Comparison of ENCODE assay signal across 21 cellular contexts in the genomic region with DNA sequence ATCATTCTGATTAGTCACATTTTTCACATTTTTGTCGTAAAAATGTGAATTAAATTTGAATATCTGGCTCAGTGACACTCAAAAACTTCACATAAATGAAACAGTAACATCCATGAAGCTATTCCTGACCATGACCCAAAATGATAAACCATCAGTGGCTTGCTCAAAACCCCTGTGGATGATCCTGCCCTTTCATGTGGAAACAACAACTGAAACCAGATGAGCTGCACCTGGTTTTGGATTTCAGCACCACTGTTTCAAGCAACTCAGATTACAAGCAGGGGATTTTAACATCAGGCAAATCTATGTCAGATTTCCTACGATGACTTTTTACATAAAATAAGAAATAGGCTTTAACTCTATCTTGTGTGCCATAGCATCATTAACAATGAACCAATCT.
DNase-seq lines count a peak whose midpoint lies in the region; ATAC-seq and TF ChIP-seq lines count a peak whose summit lies in the region.
"Had no signal": no experiment of that assay in that cellular context is flagged by ENCODE, and none has a peak within 500 bp of the region (broad histone marks: within the 10 kb centered on the region; RNA-seq: fewer than 3 reads in every experiment).

No MANE protein-coding gene starts in this region.

- H3T11ph ChIP-seq in H9 (ENCODE audit: low read length) = no peak overlapping the region

- no peak overlapping the region for H3K4me2 ChIP-seq in H9 (ENCODE audit: insufficient read depth, insufficient read length, low read length)

- no peak overlapping the region for H4K8ac ChIP-seq in H9 (replicated peaks; ENCODE audit: insufficient read length, low read depth, low read length)

- H2BK20ac ChIP-seq in H9 (ENCODE audit: low read depth, low read length, poor library complexity, severe bottlenecking) = no peak overlapping the region

- H3K9me3 Mint-ChIP-seq in H9 = no peaks in the 10 kb centered on the region
- H3K9me3 Mint-ChIP-seq: HFFc6; T-helper 2 cell treated with Interferon-gamma antibody and Interleukin-4, amounts not matched to agents 5 μg/mL and 100 μg/mL, for 36 hours had no signal

- no peaks in the 10 kb centered on the region for H3K9me3 ChIP-seq in gastroesophageal sphincter
- H3K9me3 ChIP-seq in H9 (ENCODE audit: control insufficient read depth, low read depth, low read length) = no peaks in the 10 kb centered on the region
- H3K9me3 ChIP-seq: Peyer's patch had no signal

- H4K20me1 ChIP-seq in H9 (ENCODE audit: control insufficient read depth, insufficient read depth, insufficient read length) = no peaks in the 10 kb centered on the region

- DNase-seq in COLO668 (lab: John Stamatoyannopoulos, UW; ENCODE audit: unreplicated experiment) (peak; percentile 37), H7 (peak; percentile 5), NCI-H2171 treated with DMSO at 0.1 percent for 48 hours (lab: John Stamatoyannopoulos, UW) (peak; percentile 84), astrocyte of the cerebellum (ENCODE audit: low read depth) (peak; percentile 51), H9 (no peak), SHP77 (lab: John Stamatoyannopoulos, UW) (no peak)
- no peak for DNase-seq in activated CD8-positive, alpha-beta memory T cell treated with anti-CD3 and anti-CD28 coated beads, Interleukin-2, amount 50 U/mL, for 4 hours
- DNase-seq: GF-D8, HFFc6, KG1, NCI-H1436, NCI-H2029 treated with DMSO at 0.1 percent for 48 hours, NCI-H2227 treated with DMSO at 0.1 percent for 48 hours, NCI-H510A treated with DMSO at 0.1 percent for 48 hours, Peyer's patch, Right ventricle myocardium superior had no signal

- TF ChIP-seq POLR2A in gastroesophageal sphincter (IDR thresholded peaks at IDR 0.05) = no peak

- H3K36me3 Mint-ChIP-seq in H9 (ENCODE audit: insufficient read depth in 1 of 3, low read depth in 3 of 3) = no peaks in the 10 kb centered on the region

- H2AK5ac ChIP-seq in H9 (ENCODE audit: insufficient read length, low read length) = no peak overlapping the region

- no peak overlapping the region for H3K23ac ChIP-seq in H9 (ENCODE audit: insufficient read length, low read depth, low read length)

- H3K79me2 ChIP-seq in H9 (ENCODE audit: insufficient read depth, low read length) = no peaks in the 10 kb centered on the region

- no peaks in the 10 kb centered on the region for H3K79me1 ChIP-seq in H9 (ENCODE audit: insufficient read depth, low read depth, low read length, poor library complexity, severe bottlenecking)

- peaks cover 11 to 21% of the 10 kb centered on the region in 2 experiments for H3K4me1 Mint-ChIP-seq in H9

- H2BK15ac ChIP-seq in H9 (ENCODE audit: low read depth, low read length) = no peak overlapping the region

- H4K91ac ChIP-seq in H9 (ENCODE audit: insufficient read length, low read depth, low read length) = no peak overlapping the region

- TF ChIP-seq CTCF in astrocyte of the cerebellum (IDR thresholded peaks at IDR 0.05; ENCODE audit: low read depth, low read length, missing control alignments) (no peak), gastroesophageal sphincter (IDR thresholded peaks at IDR 0.05) (no peak), H9 (conservative IDR thresholded peaks at IDR 0.05) (no peak)

- no peak overlapping the region for H3K9ac ChIP-seq in H9 (ENCODE audit: extremely low read depth, insufficient read length, low read length)

- no peak for TF ChIP-seq EP300 in gastroesophageal sphincter (IDR thresholded peaks at IDR 0.05)

- no peak overlapping the region for H2BK120ac ChIP-seq in H9 (ENCODE audit: low read depth, low read length, poor library complexity, severe bottlenecking)

- WGBS in gastroesophageal sphincter (ENCODE audit: low coverage in 1 of 2), 2 donors = 27 to 72% methylated on average over 2 of the region's 2 CpGs
- no CpG with 5 or more reads among the region's 2 CpGs for WGBS in H9 (ENCODE audit: extremely low coverage, insufficient read length, low lambda C conversion rate)

- H3K14ac ChIP-seq in H9 (ENCODE audit: insufficient read depth, low read length) = no peak overlapping the region

- H3K4me3 ChIP-seq in H7 (ENCODE audit: insufficient read depth, low read depth, low read length) (no peak overlapping the region), astrocyte of the cerebellum (ENCODE audit: low read depth, low read length) (no peak overlapping the region), gastroesophageal sphincter (no peak overlapping the region)
- H3K4me3 ChIP-seq: Peyer's patch, SK-N-MC had no signal

- in situ Hi-C loops in astrocyte of the cerebellum (cut with HindIII; ENCODE audit: low sequenced_read_pairs) = no loop called here

- peak overlapping the region in 1 of 3 experiments; percentile 10; a peak in 1 of 7 replicates for H3K27ac Mint-ChIP-seq in H9
- H3K27ac Mint-ChIP-seq: HFFc6; T-helper 2 cell treated with Interferon-gamma antibody and Interleukin-4, amounts not matched to agents 5 μg/mL and 100 μg/mL, for 36 hours had no signal

- H3K56ac ChIP-seq in H9 (ENCODE audit: insufficient read length, low read depth, low read length) = no peak overlapping the region

- no peak overlapping the region for H2BK12ac ChIP-seq in H9 (ENCODE audit: insufficient read length, low read depth, low read length)

- H3K18ac ChIP-seq in H9 (ENCODE audit: insufficient read length, low read depth, low read length) = no peak overlapping the region

- H3K4ac ChIP-seq in H9 (ENCODE audit: low read depth, low read length) = no peak overlapping the region

- H2BK5ac ChIP-seq in H9 (ENCODE audit: insufficient read length, low read length) = no peak overlapping the region

- no peak for ATAC-seq in gastroesophageal sphincter
- ATAC-seq: HepG2 had no signal

- no peaks in the 10 kb centered on the region for H3K23me2 ChIP-seq in H9 (ENCODE audit: insufficient read length, low read depth, low read length, poor library complexity, severe bottlenecking)

- H3K36me3 ChIP-seq in H7 (replicated peaks; ENCODE audit: control insufficient read depth, insufficient read depth, low read length) (no peaks in the 10 kb centered on the region), gastroesophageal sphincter (no peaks in the 10 kb centered on the region)
- H3K36me3 ChIP-seq: Peyer's patch had no signal

- H4K5ac ChIP-seq in H9 (ENCODE audit: insufficient read length, low read depth, low read length) = no peak overlapping the region

- H2AFZ ChIP-seq in H9 (ENCODE audit: low read length) = no peak overlapping the region

- H3K27ac ChIP-seq in gastroesophageal sphincter (no peak overlapping the region), H9 (ENCODE audit: insufficient read length, low read depth, low read length) (no peak overlapping the region)
- H3K27ac ChIP-seq: C4-2B, Peyer's patch, SK-N-MC had no signal

- H3K27me3 Mint-ChIP-seq in H9 (ENCODE audit: low read depth) = no peaks in the 10 kb centered on the region

- H3K27me3 ChIP-seq in H7 (ENCODE audit: control insufficient read depth, insufficient read depth, low read length) (no peaks in the 10 kb centered on the region), gastroesophageal sphincter (no peaks in the 10 kb centered on the region), H9 (ENCODE audit: insufficient read depth, low read length) (no peaks in the 10 kb centered on the region)
- H3K27me3 ChIP-seq: Peyer's patch had no signal

- H3K4me1 ChIP-seq in gastroesophageal sphincter (no peaks in the 10 kb centered on the region), H9 (ENCODE audit: insufficient read depth, low read length) (peaks cover 3% of the 10 kb centered on the region; the same call in 1 of the 2 replicates)
- H3K4me1 ChIP-seq: Peyer's patch had no signal

- no peak overlapping the region for H3K4me3 Mint-ChIP-seq in H9
- H3K4me3 Mint-ChIP-seq: HFFc6; T-helper 2 cell treated with Interferon-gamma antibody and Interleukin-4, amounts not matched to agents 5 μg/mL and 100 μg/mL, for 36 hours had no signal

Comparison
In these comparisons a context has a peak if more than half of its experiments do, and no peak if none do; other contexts are left out.
1. DNase-seq: peak in COLO668 (single experiment), H7 (single experiment), NCI-H2171 treated with DMSO at 0.1 percent for 48 hours (single experiment) and astrocyte of the cerebellum (single experiment); none in activated CD8-positive, alpha-beta memory T cell treated with anti-CD3 and anti-CD28 coated beads, Interleukin-2, amount 50 U/mL, for 4 hours (single experiment), H9 (single experiment) and SHP77 (0 of 2).